In genomic region chr1:199161766-199162303, GRCh38 we compare ENCODE assay signal across 20 cellular contexts.
DNase-seq lines count a peak whose midpoint lies in the region; ATAC-seq, FAIRE-seq and TF ChIP-seq lines count a peak whose summit lies in the region.
"Had no signal": no experiment of that assay in that cellular context is flagged by ENCODE, and none has a peak within 500 bp of the region (broad histone marks: within the 10 kb centered on the region; RNA-seq: fewer than 3 reads in every experiment).

No MANE protein-coding gene starts in this region.

- H3K9ac ChIP-seq in BLaER1: no peak overlapping the region

- TF ChIP-seq POLR2A in GM12892 (IDR thresholded peaks at IDR 0.05; ENCODE audit: low read depth, low read length): no peak

- peak overlapping the region; percentile 16; the same call in 1 of the 2 replicates for H3K4me3 ChIP-seq in BLaER1

- H3K27ac ChIP-seq in BLaER1: peak overlapping the region; percentile 47; the same call in 1 of the 2 replicates
- H3K27ac ChIP-seq: epithelial cell of prostate, WERI-Rb-1 had no signal

- H3K9me3 ChIP-seq in BLaER1: peaks cover 12% of the 10 kb centered on the region; the same call in 1 of the 2 replicates

- peak overlapping the region; percentile 72 for H3K4me2 ChIP-seq in BLaER1

- ATAC-seq in naive B cell (ENCODE audit: low read depth in 2 of 2): peak; percentile 40 to 41

- no peaks in the 10 kb centered on the region for H3K27me3 ChIP-seq in BLaER1

- H3K27me3 Mint-ChIP-seq in naive B cell: peaks cover 50 to 65% (median 60%) of the 10 kb centered on the region in 3 donors
- H3K27me3 Mint-ChIP-seq: activated naive CD4-positive, alpha-beta T cell treated with anti-CD3 and anti-CD28 coated beads, Interleukin-2, amount 50 U/mL, for 24 hours; brain; dendritic cell treated with granulocyte-macrophage colony-stimulating factor and Interleukin-4, amounts not matched to agents 40 ng/mL and 50 ng/mL, for 4 days had no signal

- H3K4me1 Mint-ChIP-seq in naive B cell: peaks cover 12 to 18% (median 12%) of the 10 kb centered on the region in 3 donors

- H3K27ac Mint-ChIP-seq in naive B cell: no peak overlapping the region
- H3K27ac Mint-ChIP-seq: dendritic cell treated with granulocyte-macrophage colony-stimulating factor and Interleukin-4, amounts not matched to agents 40 ng/mL and 50 ng/mL, for 4 days had no signal

- H4K20me1 ChIP-seq in BLaER1: no peaks in the 10 kb centered on the region

- peaks cover 40% of the 10 kb centered on the region for H3K4me1 ChIP-seq in BLaER1

- H3K36me3 Mint-ChIP-seq in naive B cell: peaks cover 0 to 9% of the 10 kb centered on the region in 2 donors
- H3K36me3 Mint-ChIP-seq: activated naive CD4-positive, alpha-beta T cell treated with anti-CD3 and anti-CD28 coated beads, Interleukin-2, amount 50 U/mL, for 24 hours; brain had no signal

- peaks cover 0 to 6% (median 0%) of the 10 kb centered on the region in 7 donors for H3K9me3 Mint-ChIP-seq in naive B cell
- H3K9me3 Mint-ChIP-seq: activated naive CD4-positive, alpha-beta T cell treated with anti-CD3 and anti-CD28 coated beads, Interleukin-2, amount 50 U/mL, for 24 hours; brain had no signal

- H3K4me3 Mint-ChIP-seq in naive B cell: peak overlapping the region in 4 of 8 donors; percentile 17 to 75 (median 42)
- H3K4me3 Mint-ChIP-seq: activated naive CD4-positive, alpha-beta T cell treated with anti-CD3 and anti-CD28 coated beads, Interleukin-2, amount 50 U/mL, for 24 hours; brain; dendritic cell treated with granulocyte-macrophage colony-stimulating factor and Interleukin-4, amounts not matched to agents 40 ng/mL and 50 ng/mL, for 4 days had no signal

- no peak for DNase-seq in GM12892 (ENCODE audit: insufficient read length)
- peak; percentile 6 for DNase-seq in UCSD-AML1 (lab: John Stamatoyannopoulos, UW; ENCODE audit: unreplicated experiment)
- no peak for DNase-seq in naive B cell
- no peak for DNase-seq in NCI-H2107 (lab: John Stamatoyannopoulos, UW)
- no peak for DNase-seq in NCI-H146 (lab: John Stamatoyannopoulos, UW)
- DNase-seq in NOMO-1 treated with dmso at 0.1 percent for 144 hours (lab: John Stamatoyannopoulos, UW; ENCODE audit: unreplicated experiment): no peak
- DNase-seq: AML-193; GDM1; GOT3; NCI-H1694; NCI-H2227 treated with DMSO at 0.1 percent for 48 hours; RPMI8226; stimulated activated CD4-positive, alpha-beta T cell treated with anti-CD3 and anti-CD28 coated beads, Interleukin-2, amount 100 ng/mL, for 48 hours; WERI-Rb-1 had no signal

- peak; percentile 83 for FAIRE-seq in GM12892 (lab: Jason Lieb, UNC)
- FAIRE-seq: frontal cortex had no signal

- no peaks in the 10 kb centered on the region for H3K36me3 ChIP-seq in BLaER1
- H3K36me3 ChIP-seq: WERI-Rb-1 had no signal
